ENCODE assay signal across 13 cellular contexts in the genomic region with DNA sequence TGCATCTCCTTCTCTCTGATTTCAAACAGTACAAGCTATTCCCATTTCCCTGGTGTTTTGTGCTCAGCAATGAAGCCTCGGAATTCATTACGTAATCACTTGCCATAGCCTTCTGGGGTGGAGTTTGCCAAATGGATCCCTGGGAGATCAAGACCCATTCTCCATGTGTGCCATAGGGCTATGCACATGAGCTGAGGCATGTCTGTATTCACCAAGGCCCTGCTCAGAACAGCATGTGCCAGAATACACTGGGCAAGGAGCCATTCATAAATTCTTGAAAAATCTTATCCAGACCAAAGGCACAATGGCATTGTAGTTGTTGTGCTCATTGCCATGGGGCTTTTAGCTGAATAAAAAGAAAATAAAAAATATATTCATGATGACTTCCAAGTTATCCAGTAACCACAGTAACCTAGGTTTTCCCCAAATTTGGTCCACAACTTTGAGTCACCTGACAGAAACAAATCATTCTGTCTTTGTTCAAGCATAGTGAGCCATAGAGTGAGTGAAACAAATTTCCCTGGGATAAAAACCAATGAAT. TPM values are rescaled to one million over a fixed set of nuclear protein-coding genes. Genes with fewer than 3 reads are reported as not detected.
A peak's percentile ranks its signal among the peaks of the same experiment; 100 is the strongest.
DNase-seq lines count a peak whose midpoint lies in the region; ATAC-seq lines count a peak whose summit lies in the region.
"Had no signal": no experiment of that assay in that cellular context is flagged by ENCODE, and none has a peak within 500 bp of the region (broad histone marks: within the 10 kb centered on the region; RNA-seq: fewer than 3 reads in every experiment).

No MANE protein-coding gene starts in this region.

- H4K20me1 ChIP-seq in GM23248 (ENCODE audit: insufficient read depth) = no peaks in the 10 kb centered on the region

- H3K9me2 ChIP-seq in GM23248 (ENCODE audit: insufficient read depth) = no peaks in the 10 kb centered on the region

- no peak overlapping the region for H3K9ac ChIP-seq in GM23248

- H3F3A ChIP-seq in GM23248 (ENCODE audit: insufficient read depth) = peaks cover 8% of the 10 kb centered on the region; the same call in 1 of the 2 replicates

- H3K36me3 ChIP-seq in GM23248 (ENCODE audit: low read depth) = no peaks in the 10 kb centered on the region
- H3K36me3 ChIP-seq: ovary, vagina had no signal

- no peak overlapping the region for H3K4me2 ChIP-seq in GM23248 (ENCODE audit: unreplicated experiment)

- H3K4me3 ChIP-seq in GM23248 = no peak overlapping the region
- H3K4me3 ChIP-seq: coronary artery, ovary, vagina had no signal

- H3K9me3 ChIP-seq in GM23248 (ENCODE audit: low read depth) = no peaks in the 10 kb centered on the region
- H3K9me3 ChIP-seq: ovary, vagina had no signal

- H3K27ac ChIP-seq in GM23248 = peak overlapping the region; percentile 30
- peak overlapping the region; percentile 13 for H3K27ac ChIP-seq in substantia nigra (ENCODE audit: low read depth, low read length, poor library complexity, severe bottlenecking)
- H3K27ac ChIP-seq: coronary artery, ovary, vagina had no signal

- H3K4me1 ChIP-seq in GM23248 (ENCODE audit: insufficient read depth) = peaks cover 13% of the 10 kb centered on the region; the same call in 1 of the 2 replicates
- H3K4me1 ChIP-seq: vagina had no signal

- H3K79me2 ChIP-seq in GM23248 (ENCODE audit: insufficient read depth) = no peaks in the 10 kb centered on the region

- DNase-seq in GM23248 (peak; percentile 63), astrocyte of the hippocampus (ENCODE audit: low read depth, low spot score) (peak; percentile 96), glomerular visceral epithelial cell (ENCODE audit: extremely low spot score) (peak; percentile 56), substantia nigra (lab: John Stamatoyannopoulos, UW) (peak in 11 of 49 donors; percentile 5 to 47 (median 24)), superior temporal gyrus (ENCODE audit: extremely low spot score) (no peak), SK-N-DZ (ENCODE audit: low spot score) (no peak)
- DNase-seq: activated T-cell treated with anti-CD3 and anti-CD28 coated beads for 4 hours, DND-41, GOT3 had no signal

- WGBS in GM23248 (ENCODE audit: low coverage in 1 of 2, low lambda C conversion rate in 2 of 2, missing lambda C conversion rate in 2 of 2), 2 experiments = 9 to 19% methylated on average over 2 of the region's 2 CpGs

- no peak for ATAC-seq in HG02588 (IDR thresholded peaks at IDR 0.05; ENCODE audit: unreplicated experiment)

- no peaks in the 10 kb centered on the region for H3K27me3 ChIP-seq in GM23248 (replicated peaks; ENCODE audit: insufficient read depth)
- H3K27me3 ChIP-seq: ovary, vagina had no signal

- in situ Hi-C loops in GM23248 (cut with MboI) = no loop called here

- H2AFZ ChIP-seq in GM23248 = peak overlapping the region; percentile 18; the same call in 1 of the 2 replicates

RNA-seq across cellular contexts. Expression of a gene that starts 53.0 kb away (rescaled TPM):
- total RNA-seq in GM23248 (2014; rRNA removed; shearing (Covaris generic)) = 0.11 TPM in 1 of 2 replicates, not detected in the other
- polyA plus RNA-seq in GM23248 (2016; fragmentation: Nextera tagmentation; extraction: Ambion mirVana) = not detected in 2 replicates
- 5.7 and 6.8 TPM in 2 replicates for polyA plus RNA-seq in SK-N-DZ (2014; cell fraction: cytosol; rRNA removed)
- polyA plus RNA-seq in SK-N-DZ (2014; cell fraction: nucleus; rRNA removed) = 4.4 and 5.7 TPM in 2 replicates
- total RNA-seq: vagina had no signal

Comparison
In these comparisons a context has a peak if more than half of its experiments do, and no peak if none do; other contexts are left out.
1. DNase-seq: peak in GM23248 (single experiment), astrocyte of the hippocampus (single experiment) and glomerular visceral epithelial cell (single experiment); none in superior temporal gyrus (single experiment) and SK-N-DZ (single experiment).